Comparison of ENCODE assay signal across 8 cellular contexts in the genomic region with DNA sequence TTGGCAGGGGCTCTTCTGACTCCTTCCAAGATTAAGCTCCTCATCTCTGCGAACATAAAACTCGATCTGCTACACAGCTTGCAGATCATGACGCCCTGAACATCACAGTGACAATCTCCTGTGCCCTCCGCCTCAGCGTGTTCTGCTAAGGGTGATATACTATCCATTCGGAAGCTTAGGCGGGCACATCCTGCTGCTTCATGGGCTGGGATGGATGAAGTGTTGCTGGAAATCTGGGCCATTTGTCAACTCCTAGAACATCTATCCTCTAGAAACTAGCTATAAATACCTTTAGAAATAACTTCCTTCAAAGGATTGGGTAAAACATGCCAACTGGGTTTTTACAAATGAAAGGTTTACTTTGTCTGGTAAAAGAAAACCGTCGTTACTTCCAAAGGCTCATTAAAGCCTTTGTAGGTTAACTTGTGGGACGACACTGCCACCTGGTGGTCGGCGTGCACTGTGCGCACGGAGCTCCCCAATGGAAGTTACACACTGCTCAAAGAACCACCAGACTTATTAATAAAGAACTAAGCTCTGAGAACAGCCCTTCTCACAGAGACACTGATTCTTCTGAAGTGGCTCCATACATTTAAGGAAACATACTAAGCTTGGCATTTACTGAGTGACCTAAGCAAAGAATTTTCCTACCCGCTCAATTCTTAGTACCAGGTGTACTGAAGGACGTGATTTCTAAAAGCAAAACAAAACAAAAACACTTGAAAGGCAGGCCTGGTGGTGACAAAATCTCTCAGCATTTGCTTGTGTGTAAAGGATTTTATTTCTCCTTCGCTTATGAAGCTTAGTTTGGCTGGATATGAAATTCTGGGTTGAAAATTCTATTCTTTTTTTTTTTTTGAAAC. TPM values are rescaled to one million over a fixed set of nuclear protein-coding genes. Genes with fewer than 3 reads are reported as not detected.
A peak's percentile ranks its signal among the peaks of the same experiment; 100 is the strongest.
DNase-seq lines count a peak whose midpoint lies in the region; ATAC-seq lines count a peak whose summit lies in the region.

No MANE protein-coding gene starts in this region.

- no peaks in the 10 kb centered on the region for H3K36me3 ChIP-seq in CD4-positive, alpha-beta memory T cell (ENCODE audit: insufficient read depth, low read length)
- no peaks in the 10 kb centered on the region; the same call in 1 of the 2 replicates for H3K36me3 ChIP-seq in H7 (replicated peaks; ENCODE audit: control insufficient read depth, insufficient read depth, low read length)

- no peak overlapping the region for H3K4me3 ChIP-seq in CD4-positive, alpha-beta memory T cell (ENCODE audit: low read length in 2 of 2)
- H3K4me3 ChIP-seq in H7 (ENCODE audit: insufficient read depth, low read depth, low read length): no peak overlapping the region

- no peak overlapping the region for H3K27ac ChIP-seq in CD4-positive, alpha-beta memory T cell (ENCODE audit: low read depth, low read length)
- H3K27ac ChIP-seq in cingulate gyrus (ENCODE audit: low read depth, low read length): peak overlapping the region; percentile 84

- H3K27me3 ChIP-seq in CD4-positive, alpha-beta memory T cell (ENCODE audit: insufficient read depth, low read length): no peaks in the 10 kb centered on the region
- no peaks in the 10 kb centered on the region for H3K27me3 ChIP-seq in H7 (ENCODE audit: control insufficient read depth, insufficient read depth, low read length)

- H3K4me1 Mint-ChIP-seq in CD4-positive, alpha-beta memory T cell: peaks cover 4 to 6% (median 5%) of the 10 kb centered on the region in 4 donors
- peaks cover 4% of the 10 kb centered on the region for H3K4me1 Mint-ChIP-seq in activated CD4-positive, alpha-beta T cell treated with anti-CD3 and anti-CD28 coated beads, Interleukin-2, amount 10 ng/mL, durations not matched to agents 24 days and 14 days

- ATAC-seq in left lobe of liver (peak; percentile 84), HG03521 (IDR thresholded peaks at IDR 0.05; ENCODE audit: unreplicated experiment) (no peak)

- H3K27me3 Mint-ChIP-seq in CD4-positive, alpha-beta memory T cell: no peaks in the 10 kb centered on the region
- H3K27me3 Mint-ChIP-seq in activated CD4-positive, alpha-beta T cell treated with anti-CD3 and anti-CD28 coated beads, Interleukin-2, amount 10 ng/mL, durations not matched to agents 24 days and 14 days: no peaks in the 10 kb centered on the region

- no peak overlapping the region for H3K4me3 Mint-ChIP-seq in CD4-positive, alpha-beta memory T cell
- no peak overlapping the region for H3K4me3 Mint-ChIP-seq in activated CD4-positive, alpha-beta T cell treated with anti-CD3 and anti-CD28 coated beads, Interleukin-2, amount 10 ng/mL, durations not matched to agents 24 days and 14 days

- no peaks in the 10 kb centered on the region for H3K9me3 ChIP-seq in CD4-positive, alpha-beta memory T cell (ENCODE audit: control insufficient read depth in 1 of 2, low read length in 2 of 2)

- POLR2A ChIA-PET in CD4-positive, alpha-beta memory T cell (lab: Charles Lee; ENCODE audit: partially characterized antibody): interaction anchor here (0.8 to 2.2 kb wide), 11 partner anchors 24 to 305 kb away, joined by 3 to 59 read pairs (median 5); no protein-coding TSS in a partner anchor

- H3K9me3 Mint-ChIP-seq in CD4-positive, alpha-beta memory T cell: peaks cover 0 to under 1% (median 0%) of the 10 kb centered on the region in 8 donors
- H3K9me3 Mint-ChIP-seq in activated CD4-positive, alpha-beta T cell treated with anti-CD3 and anti-CD28 coated beads, Interleukin-2, amount 10 ng/mL, durations not matched to agents 24 days and 14 days: no peaks in the 10 kb centered on the region

- H3K36me3 Mint-ChIP-seq in CD4-positive, alpha-beta memory T cell: peaks cover 47 to 67% of the 10 kb centered on the region in 2 donors
- H3K36me3 Mint-ChIP-seq in activated CD4-positive, alpha-beta T cell treated with anti-CD3 and anti-CD28 coated beads, Interleukin-2, amount 10 ng/mL, durations not matched to agents 24 days and 14 days (ENCODE audit: low read depth): peaks cover 17% of the 10 kb centered on the region

- DNase-seq in CD4-positive, alpha-beta memory T cell: peak; percentile 81 to 87 (median 83)
- DNase-seq in H7 (peak; percentile 84), NCI-H345 treated with DMSO at 0.1 percent for 48 hours (lab: John Stamatoyannopoulos, UW; ENCODE audit: unreplicated experiment) (peak; percentile 62), left lobe of liver (ENCODE audit: low spot score) (peak; percentile 82)
- peak; percentile 96 for DNase-seq in activated CD4-positive, alpha-beta T cell treated with anti-CD3 and anti-CD28 coated beads, Interleukin-2, amount 10 ng/mL, durations not matched to agents 24 days and 14 days
- DNase-seq in stimulated activated CD4-positive, alpha-beta T cell treated with anti-CD3 and anti-CD28 coated beads, Interleukin-2, amount 100 ng/mL, for 24 hours: peak; percentile 94 to 95

- CTCF ChIA-PET in CD4-positive, alpha-beta memory T cell (lab: Charles Lee; ENCODE audit: partially characterized antibody): interaction anchor here (0.6 to 6.1 kb wide), 69 partner anchors 9 to 1393 kb away, joined by 3 to 235 read pairs (median 4); partner anchors contain the start of genes ADIPOR2, CACNA2D4 and DCP1B

- peaks cover 5% of the 10 kb centered on the region for H3K4me1 ChIP-seq in CD4-positive, alpha-beta memory T cell (ENCODE audit: insufficient read depth, low read length)

- H3K27ac Mint-ChIP-seq in CD4-positive, alpha-beta memory T cell: peak overlapping the region in 4 of 7 donors; percentile 37 to 68 (median 52)
- H3K27ac Mint-ChIP-seq in activated CD4-positive, alpha-beta T cell treated with anti-CD3 and anti-CD28 coated beads, Interleukin-2, amount 10 ng/mL, durations not matched to agents 24 days and 14 days: no peak overlapping the region

- intact Hi-C loops in CD4-positive, alpha-beta memory T cell (cut with micrococcal nuclease): loop anchor here (1.0 kb wide), 4 partner anchors 144 to 305 kb away; no protein-coding TSS in a partner anchor
- intact Hi-C loops in activated CD4-positive, alpha-beta T cell treated with anti-CD3 and anti-CD28 coated beads, Interleukin-2, amount 10 ng/mL, durations not matched to agents 24 days and 14 days (cut with micrococcal nuclease): loop anchor here (1.0 kb wide), 4 partner anchors 144 to 306 kb away; no protein-coding TSS in a partner anchor

RNA-seq across cellular contexts. Expression of gene CACNA2D4, which starts 21.5 kb away (rescaled TPM):
- total RNA-seq in CD4-positive, alpha-beta memory T cell: 10 to 100 TPM; 15.1 to 19.2 TPM
- polyA plus RNA-seq in CD4-positive, alpha-beta memory T cell: 10 to 100 TPM; 12.4 to 14.1 TPM
- total RNA-seq in H7 (2014; rRNA removed; shearing (Covaris generic)): 0.03 and 0.22 TPM in 2 replicates
- total RNA-seq in activated CD4-positive, alpha-beta T cell treated with anti-CD3 and anti-CD28 coated beads, Interleukin-2, amount 10 ng/mL, durations not matched to agents 24 days and 14 days: 6.3 and 6.8 TPM in 2 replicates
- 0.83 TPM for total RNA-seq in left lobe of liver
